1 cellular context compared by ENCODE assay signal in the genomic region with DNA sequence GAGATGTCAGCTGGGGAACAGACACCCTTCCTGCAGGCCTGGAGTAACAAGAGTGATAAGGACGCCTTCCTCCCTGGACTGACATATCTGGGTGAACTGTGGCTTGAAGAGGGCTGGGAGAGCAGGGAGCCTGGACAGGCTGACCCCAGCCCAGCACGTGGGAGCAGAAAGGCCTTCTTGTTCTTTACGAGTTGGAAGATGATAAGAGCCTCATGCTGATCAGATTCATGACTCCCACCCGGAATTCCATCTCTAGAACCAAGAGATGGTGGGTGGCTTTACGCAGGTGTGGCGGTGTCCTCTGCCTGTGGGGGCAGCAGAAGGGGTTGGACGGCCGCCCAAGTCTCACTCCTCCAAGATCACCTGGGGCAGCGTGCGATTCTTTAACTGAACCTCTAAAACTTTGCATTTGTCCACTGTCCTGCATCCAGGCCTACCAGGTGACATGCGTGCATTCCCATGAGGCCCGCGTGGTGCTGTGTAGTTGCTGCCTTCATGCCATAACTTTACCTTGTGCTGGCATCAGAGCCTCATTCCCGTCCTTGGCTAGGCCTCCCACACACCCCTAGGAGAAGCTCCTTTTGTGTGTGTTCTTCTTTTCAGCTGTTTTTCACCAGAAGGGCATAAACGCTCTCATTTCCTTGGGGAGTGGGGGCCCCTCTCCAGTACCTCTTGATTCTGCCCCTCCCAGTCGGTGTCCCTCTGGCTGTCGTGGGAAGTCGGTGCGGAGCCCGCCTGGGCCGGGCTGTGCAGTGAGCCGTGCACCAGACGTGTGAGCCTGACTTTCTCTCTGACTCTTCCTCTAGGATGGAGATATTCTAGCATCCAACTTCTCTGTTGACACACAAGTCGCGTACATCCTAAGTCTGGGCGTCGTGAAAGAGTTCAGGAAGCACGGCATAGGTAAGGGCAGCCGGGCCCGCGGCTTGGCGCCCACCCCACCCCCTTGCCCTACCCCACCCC.
TF ChIP-seq lines count a peak whose summit lies in the region.

No MANE protein-coding gene starts in this region.

TF ChIP-seq in H1, 55 proteins besides CTCF, POLR2A, EP300 and RAD21:
- TF ChIP-seq JUN (IDR thresholded peaks at IDR 0.05; ENCODE audit: low read depth, low read length) (no peak), SIN3A (conservative IDR thresholded peaks at IDR 0.05 in 1 of 2, IDR thresholded peaks at IDR 0.05 in 1 of 2; ENCODE audit: low read depth in 1 of 2, low read length in 2 of 2) (no peak), ASH2L (IDR thresholded peaks at IDR 0.05; ENCODE audit: low read length) (no peak), TCF12 (IDR thresholded peaks at IDR 0.05; ENCODE audit: low read depth, low read length) (no peak), GTF2F1 (IDR thresholded peaks at IDR 0.05; ENCODE audit: borderline replicate concordance, low read depth, low read length) (no peak), BRCA1 (IDR thresholded peaks at IDR 0.05; ENCODE audit: low read depth, low read length) (no peak), ZNF274 (IDR thresholded peaks at IDR 0.05; ENCODE audit: borderline replicate concordance, extremely low read depth, low read length) (no peak), EZH2 (IDR thresholded peaks at IDR 0.05; ENCODE audit: low read depth, low read length, severe bottlenecking) (no peak), YY1 (IDR thresholded peaks at IDR 0.05; ENCODE audit: low read depth, low read length) (no peak), POU5F1 (IDR thresholded peaks at IDR 0.05; ENCODE audit: low read depth, low read length) (no peak), SIRT6 (IDR thresholded peaks at IDR 0.05; ENCODE audit: low read length) (no peak), CBX5 (IDR thresholded peaks at IDR 0.05; ENCODE audit: low read depth, low read length) (no peak), CEBPB (IDR thresholded peaks at IDR 0.05; ENCODE audit: low read depth, low read length) (no peak), SP2 (IDR thresholded peaks at IDR 0.05; ENCODE audit: low read length) (no peak)
- TF ChIP-seq, protein P1, sequence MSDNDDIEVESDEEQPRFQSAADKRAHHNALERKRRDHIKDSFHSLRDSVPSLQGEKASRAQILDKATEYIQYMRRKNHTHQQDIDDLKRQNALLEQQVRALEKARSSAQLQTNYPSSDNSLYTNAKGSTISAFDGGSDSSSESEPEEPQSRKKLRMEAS (IDR thresholded peaks at IDR 0.05), result no peak
- TF ChIP-seq, protein P2, sequence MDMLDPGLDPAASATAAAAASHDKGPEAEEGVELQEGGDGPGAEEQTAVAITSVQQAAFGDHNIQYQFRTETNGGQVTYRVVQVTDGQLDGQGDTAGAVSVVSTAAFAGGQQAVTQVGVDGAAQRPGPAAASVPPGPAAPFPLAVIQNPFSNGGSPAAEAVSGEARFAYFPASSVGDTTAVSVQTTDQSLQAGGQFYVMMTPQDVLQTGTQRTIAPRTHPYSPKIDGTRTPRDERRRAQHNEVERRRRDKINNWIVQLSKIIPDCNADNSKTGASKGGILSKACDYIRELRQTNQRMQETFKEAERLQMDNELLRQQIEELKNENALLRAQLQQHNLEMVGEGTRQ (IDR thresholded peaks at IDR 0.05; ENCODE audit: low read length), result no peak
